29 cellular contexts compared by ENCODE assay signal in genomic region chr2:218083352-218083676, GRCh38. TPM values are rescaled to one million over a fixed set of nuclear protein-coding genes. Genes with fewer than 3 reads are reported as not detected.
A peak's percentile ranks its signal among the peaks of the same experiment; 100 is the strongest.
DNase-seq lines count a peak whose midpoint lies in the region; ATAC-seq, FAIRE-seq and TF ChIP-seq lines count a peak whose summit lies in the region.
"Had no signal": no experiment of that assay in that cellular context is flagged by ENCODE, and none has a peak within 500 bp of the region (broad histone marks: within the 10 kb centered on the region; RNA-seq: fewer than 3 reads in every experiment).

No MANE protein-coding gene starts in this region.

- ATAC-seq in HepG2 (no peak), right lobe of liver (no peak), GM19463 (IDR thresholded peaks at IDR 0.05; ENCODE audit: unreplicated experiment) (no peak)

- peaks cover 81% of the 10 kb centered on the region for H3K4me1 Mint-ChIP-seq in dendritic cell treated with granulocyte-macrophage colony-stimulating factor and Interleukin-4, amounts not matched to agents 40 ng/mL and 50 ng/mL, for 4 days (ENCODE audit: low read depth)
- H3K4me1 Mint-ChIP-seq in nephron progenitor cell = peaks cover 5% of the 10 kb centered on the region
- H3K4me1 Mint-ChIP-seq: CD4-positive, alpha-beta memory T cell; CD4-positive, CD25-positive, alpha-beta regulatory T cell; CD8-positive, alpha-beta memory T cell had no signal

- H3K27me3 ChIP-seq in HepG2 (ENCODE audit: control insufficient read depth in 1 of 2, insufficient read depth in 2 of 2, low read length in 2 of 2) (peaks cover 0 to 6% of the 10 kb centered on the region in 2 experiments; a peak in 3 of 5 replicates), right lobe of liver (no peaks in the 10 kb centered on the region)
- H3K27me3 ChIP-seq: BE2C, BLaER1 had no signal

- no peak for TF ChIP-seq RAD21 in HepG2 (CRISPR knock-in tag; IDR thresholded peaks at IDR 0.05)

- in situ Hi-C loops in HepG2 (cut with HindIII; ENCODE audit: extremely low pct_ligation_motif_present, low pct_unique_long_range_greater_than_20kb) = no loop called here

- CTCF ChIA-PET in HepG2 (lab: Yijun Ruan, JAX; ENCODE audit: low intra/inter-chr PET ratio, low total read pairs) = no interaction called here

- H3K4me3 ChIP-seq in HepG2 (replicated peaks in 1 of 3; ENCODE audit: insufficient read depth in 1 of 3, low read depth in 2 of 3, low read length in 3 of 3) (no peak overlapping the region), right lobe of liver (no peak overlapping the region)
- H3K4me3 ChIP-seq: BLaER1 had no signal

- no peak overlapping the region for H3K9ac ChIP-seq in HepG2 (ENCODE audit: insufficient read depth, low read depth, low read length)
- H3K9ac ChIP-seq: BLaER1 had no signal

- no peaks in the 10 kb centered on the region for H3K79me2 ChIP-seq in HepG2 (ENCODE audit: insufficient read depth, low read length)

- H3K4me1 ChIP-seq in HepG2 (ENCODE audit: insufficient read depth, low read length) (peaks cover 14% of the 10 kb centered on the region), right lobe of liver (no peaks in the 10 kb centered on the region)
- H3K4me1 ChIP-seq: BE2C had no signal

- no peaks in the 10 kb centered on the region for H3K27me3 Mint-ChIP-seq in dendritic cell treated with granulocyte-macrophage colony-stimulating factor and Interleukin-4, amounts not matched to agents 40 ng/mL and 50 ng/mL, for 4 days
- H3K27me3 Mint-ChIP-seq in nephron progenitor cell (ENCODE audit: low read depth, poor library complexity) = peaks cover 24% of the 10 kb centered on the region

- H3K4me3 Mint-ChIP-seq in dendritic cell treated with granulocyte-macrophage colony-stimulating factor and Interleukin-4, amounts not matched to agents 40 ng/mL and 50 ng/mL, for 4 days = no peak overlapping the region
- H3K4me3 Mint-ChIP-seq in nephron progenitor cell = no peak overlapping the region
- H3K4me3 Mint-ChIP-seq: CD14-positive monocyte; CD4-positive, alpha-beta memory T cell; CD4-positive, CD25-positive, alpha-beta regulatory T cell; CD8-positive, alpha-beta memory T cell had no signal

- peaks cover 6% of the 10 kb centered on the region; the same call in 1 of the 2 replicates for H3K9me3 ChIP-seq in HepG2 (ENCODE audit: low read length)
- no peaks in the 10 kb centered on the region for H3K9me3 ChIP-seq in right lobe of liver
- H3K9me3 ChIP-seq: BE2C had no signal

- FAIRE-seq in HepG2 (lab: Jason Lieb, UNC) = no peak
- FAIRE-seq in GM12891 (lab: Jason Lieb, UNC) = peak; percentile 28
- FAIRE-seq: A204.1, G401.6, GM12892, GM18507 had no signal

- POLR2A ChIA-PET in HepG2 (lab: Yijun Ruan, JAX) = no interaction called here

- H3K27ac ChIP-seq in HepG2 (ENCODE audit: extremely low read length, insufficient read depth, low read length) (no peak overlapping the region), right lobe of liver (no peak overlapping the region)
- H3K27ac ChIP-seq: BLaER1 had no signal

- H3K36me3 ChIP-seq in HepG2 (replicated peaks in 1 of 2; ENCODE audit: control insufficient read depth in 1 of 2, insufficient read depth in 2 of 2, low read length in 2 of 2) = no peaks in the 10 kb centered on the region
- H3K36me3 ChIP-seq in right lobe of liver = no peaks in the 10 kb centered on the region
- H3K36me3 ChIP-seq: BE2C, BLaER1 had no signal

- WGBS in HepG2 (ENCODE audit: low lambda C conversion rate) = 58% methylated on average over 3 of the region's 3 CpGs
- 84% methylated on average over 3 of the region's 3 CpGs for WGBS in right lobe of liver (ENCODE audit: insufficient coverage, low coverage, low lambda C conversion rate, missing lambda C conversion rate)

- peak overlapping the region; percentile 85 for H3K27ac Mint-ChIP-seq in dendritic cell treated with granulocyte-macrophage colony-stimulating factor and Interleukin-4, amounts not matched to agents 40 ng/mL and 50 ng/mL, for 4 days
- H3K27ac Mint-ChIP-seq in nephron progenitor cell = no peak overlapping the region
- H3K27ac Mint-ChIP-seq: CD4-positive, alpha-beta memory T cell; CD4-positive, CD25-positive, alpha-beta regulatory T cell; CD8-positive, alpha-beta memory T cell had no signal

- intact Hi-C loops in HepG2 (cut with micrococcal nuclease; ENCODE audit: unreplicated experiment) (no loop called here), right lobe of liver (cut with DNase I) (no loop called here)
- intact Hi-C loops in dendritic cell treated with granulocyte-macrophage colony-stimulating factor and Interleukin-4, amounts not matched to agents 40 ng/mL and 50 ng/mL, for 4 days (cut with micrococcal nuclease) = loop anchor here (10.0 kb wide), 1 partner anchor 81 kb away; the partner anchor contains the start of gene CXCR1

- TF ChIP-seq EP300 in HepG2 (IDR thresholded peaks at IDR 0.05; ENCODE audit: low read depth in 2 of 2, low read length in 2 of 2) = no peak
- no peak for TF ChIP-seq EP300 in HepG2 (CRISPR knock-in tag; IDR thresholded peaks at IDR 0.05; ENCODE audit: borderline replicate concordance)

- no peaks in the 10 kb centered on the region for H4K20me1 ChIP-seq in HepG2 (ENCODE audit: insufficient read depth, low read length)
- H4K20me1 ChIP-seq: BLaER1 had no signal

- no peak for TF ChIP-seq CTCF in HepG2 (CRISPR knock-in tag; IDR thresholded peaks at IDR 0.05)
- TF ChIP-seq CTCF in right lobe of liver (IDR thresholded peaks at IDR 0.05) = no peak
- no peak for TF ChIP-seq CTCF in nephron progenitor cell (IDR thresholded peaks at IDR 0.05)

- H2AFZ ChIP-seq in HepG2 (ENCODE audit: low read length) = no peak overlapping the region

- no TSS peak for BruUV-seq in HepG2 (replicated peaks; lab: Mats Ljungman, UMichigan)

- H3K36me3 Mint-ChIP-seq in dendritic cell treated with granulocyte-macrophage colony-stimulating factor and Interleukin-4, amounts not matched to agents 40 ng/mL and 50 ng/mL, for 4 days (ENCODE audit: low read depth) = peaks cover 54% of the 10 kb centered on the region
- H3K36me3 Mint-ChIP-seq in nephron progenitor cell (ENCODE audit: low read depth) = no peaks in the 10 kb centered on the region
- H3K36me3 Mint-ChIP-seq: CD4-positive, CD25-positive, alpha-beta regulatory T cell had no signal

- H3K4me2 ChIP-seq in HepG2 (ENCODE audit: low read depth, low read length) = no peak overlapping the region
- H3K4me2 ChIP-seq: BLaER1 had no signal

- H3K9me3 Mint-ChIP-seq in dendritic cell treated with granulocyte-macrophage colony-stimulating factor and Interleukin-4, amounts not matched to agents 40 ng/mL and 50 ng/mL, for 4 days = peaks cover 10% of the 10 kb centered on the region
- peaks cover 27% of the 10 kb centered on the region for H3K9me3 Mint-ChIP-seq in nephron progenitor cell

- no peak for TF ChIP-seq POLR2A in HepG2 (IDR thresholded peaks at IDR 0.05; ENCODE audit: insufficient read depth in 1 of 2, low read depth in 2 of 2, low read length in 2 of 2)
- TF ChIP-seq POLR2A in right lobe of liver (IDR thresholded peaks at IDR 0.05) = no peak
- no peak for TF ChIP-seq POLR2A in GM12891 (IDR thresholded peaks at IDR 0.05; ENCODE audit: low read depth, low read length)

- no peak for DNase-seq in HepG2 (ENCODE audit: low spot score)
- no peak for DNase-seq in right lobe of liver
- DNase-seq in GM12891 (ENCODE audit: insufficient read length, low spot score) = no peak
- no peak for DNase-seq in nephron progenitor cell
- DNase-seq in EL = no peak
- DNase-seq: 8988T; ACHN; BE2C; C1 segment of cervical spinal cord; CD4-positive, alpha-beta memory T cell; CD4-positive, CD25-positive, alpha-beta regulatory T cell; CD8-positive, alpha-beta memory T cell; COR-L47; DMS 273 treated with DMSO at 0.1 percent for 48 hours; DMS153; DMS79; DND-41; GF-D8 had no signal

RNA-seq across cellular contexts. Expression of gene RUFY4, which starts 14.3 kb away (rescaled TPM):
- total RNA-seq in HepG2 (2016; rRNA removed; fragmentation: Illumina TruSeq; extraction: Trizol) (not detected in 2 replicates), right lobe of liver (under 1 TPM in 3 of 6 experiments, not detected in 3; 0.11 to 0.55 (median 0.23) TPM)
- total RNA-seq in HepG2 (2016; cell fraction: cytosol; rRNA removed; fragmentation: Illumina TruSeq; extraction: Trizol; ENCODE audit: low read depth) = not detected in 2 replicates
- not detected in 2 replicates for total RNA-seq in HepG2 (2016; cell fraction: insoluble cytoplasmic fraction; rRNA removed; fragmentation: Illumina TruSeq; extraction: Trizol)
- total RNA-seq in HepG2 (2016; cell fraction: membrane; rRNA removed; fragmentation: Illumina TruSeq; extraction: Trizol) = not detected in 2 replicates
- total RNA-seq in HepG2 (2016; cell fraction: nucleus; rRNA removed; fragmentation: Illumina TruSeq; extraction: Trizol) = not detected in 2 replicates
- polyA plus RNA-seq in HepG2 (2011; rRNA removed) = not detected in 2 replicates
- polyA plus RNA-seq in HepG2 (2011; cell fraction: cytosol; rRNA removed) = not detected in 2 replicates
- 0.05 and 0.19 TPM in 2 replicates for polyA plus RNA-seq in HepG2 (2011; cell fraction: nucleus; rRNA removed)
- polyA plus RNA-seq in HepG2 (2012) = not detected in 2 replicates
- polyA plus RNA-seq in HepG2 (2016; cell fraction: cytosol; fragmentation: Illumina TruSeq; extraction: Trizol; ENCODE audit: low read depth) = not detected in 2 replicates
- polyA plus RNA-seq in HepG2 (2016; cell fraction: insoluble cytoplasmic fraction; fragmentation: Illumina TruSeq; extraction: Trizol; ENCODE audit: low read depth) = not detected in 2 replicates
- polyA plus RNA-seq in HepG2 (2016; cell fraction: membrane; fragmentation: Illumina TruSeq; extraction: Trizol; ENCODE audit: low read depth) = not detected in 2 replicates
- not detected in 2 replicates for polyA plus RNA-seq in HepG2 (2016; cell fraction: nucleus; fragmentation: Illumina TruSeq; extraction: Trizol; ENCODE audit: insufficient read depth, low read depth)
- 0.33 TPM in 1 of 2 replicates, not detected in the other for polyA minus RNA-seq in HepG2 (2011; rRNA and poly(A)+ RNA removed; ENCODE audit: low replicate concordance)
- not detected in 2 replicates for polyA minus RNA-seq in HepG2 (2011; cell fraction: cytosol; rRNA and poly(A)+ RNA removed)
- polyA minus RNA-seq in HepG2 (2011; cell fraction: nucleus; rRNA and poly(A)+ RNA removed) = not detected in 2 replicates
- polyA plus RNA-seq in GM12891 (2012; ENCODE audit: low read depth, missing spikeins) = 6.0 TPM
- total RNA-seq: CD8-positive, alpha-beta memory T cell; Daoy had no signal
- polyA plus RNA-seq: AG04450; CD8-positive, alpha-beta memory T cell had no signal

RNA-seq across cellular contexts. Expression of gene CXCR2, which starts 42.5 kb away (rescaled TPM):
- total RNA-seq in HepG2 (2016; rRNA removed; fragmentation: Illumina TruSeq; extraction: Trizol) (not detected in 2 replicates), right lobe of liver (1 to 10 TPM in 4 of 6 experiments, under 1 TPM in 2; 0.81 to 2.6 (median 1.2) TPM)
- total RNA-seq in HepG2 (2016; cell fraction: cytosol; rRNA removed; fragmentation: Illumina TruSeq; extraction: Trizol; ENCODE audit: low read depth) = not detected in 2 replicates
- not detected in 2 replicates for total RNA-seq in HepG2 (2016; cell fraction: insoluble cytoplasmic fraction; rRNA removed; fragmentation: Illumina TruSeq; extraction: Trizol)
- total RNA-seq in HepG2 (2016; cell fraction: membrane; rRNA removed; fragmentation: Illumina TruSeq; extraction: Trizol) = not detected in 2 replicates
- not detected in 2 replicates for total RNA-seq in HepG2 (2016; cell fraction: nucleus; rRNA removed; fragmentation: Illumina TruSeq; extraction: Trizol)
- not detected in 2 replicates for polyA plus RNA-seq in HepG2 (2011; rRNA removed)
- not detected in 2 replicates for polyA plus RNA-seq in HepG2 (2011; cell fraction: cytosol; rRNA removed)
- polyA plus RNA-seq in HepG2 (2011; cell fraction: nucleus; rRNA removed) = not detected in 2 replicates
- not detected in 2 replicates for polyA plus RNA-seq in HepG2 (2012)
- not detected in 2 replicates for polyA plus RNA-seq in HepG2 (2016; cell fraction: cytosol; fragmentation: Illumina TruSeq; extraction: Trizol; ENCODE audit: low read depth)
- not detected in 2 replicates for polyA plus RNA-seq in HepG2 (2016; cell fraction: insoluble cytoplasmic fraction; fragmentation: Illumina TruSeq; extraction: Trizol; ENCODE audit: low read depth)
- polyA plus RNA-seq in HepG2 (2016; cell fraction: membrane; fragmentation: Illumina TruSeq; extraction: Trizol; ENCODE audit: low read depth) = not detected in 2 replicates
- not detected in 2 replicates for polyA plus RNA-seq in HepG2 (2016; cell fraction: nucleus; fragmentation: Illumina TruSeq; extraction: Trizol; ENCODE audit: insufficient read depth, low read depth)
- polyA minus RNA-seq in HepG2 (2011; rRNA and poly(A)+ RNA removed; ENCODE audit: low replicate concordance) = 0.65 TPM in 1 of 2 replicates, not detected in the other
- not detected in 2 replicates for polyA minus RNA-seq in HepG2 (2011; cell fraction: cytosol; rRNA and poly(A)+ RNA removed)
- polyA minus RNA-seq in HepG2 (2011; cell fraction: nucleus; rRNA and poly(A)+ RNA removed) = not detected in 2 replicates
- polyA plus RNA-seq in GM12891 (2012; ENCODE audit: low read depth, missing spikeins) = 0.68 TPM
- total RNA-seq: A673; CD4-positive, alpha-beta memory T cell; CD4-positive, CD25-positive, alpha-beta regulatory T cell; CD8-positive, alpha-beta memory T cell; Daoy had no signal
- polyA plus RNA-seq: AG04450; CD4-positive, alpha-beta memory T cell; CD4-positive, CD25-positive, alpha-beta regulatory T cell had no signal
